Comparison of ENCODE assay signal across 8 cellular contexts in the genomic region with DNA sequence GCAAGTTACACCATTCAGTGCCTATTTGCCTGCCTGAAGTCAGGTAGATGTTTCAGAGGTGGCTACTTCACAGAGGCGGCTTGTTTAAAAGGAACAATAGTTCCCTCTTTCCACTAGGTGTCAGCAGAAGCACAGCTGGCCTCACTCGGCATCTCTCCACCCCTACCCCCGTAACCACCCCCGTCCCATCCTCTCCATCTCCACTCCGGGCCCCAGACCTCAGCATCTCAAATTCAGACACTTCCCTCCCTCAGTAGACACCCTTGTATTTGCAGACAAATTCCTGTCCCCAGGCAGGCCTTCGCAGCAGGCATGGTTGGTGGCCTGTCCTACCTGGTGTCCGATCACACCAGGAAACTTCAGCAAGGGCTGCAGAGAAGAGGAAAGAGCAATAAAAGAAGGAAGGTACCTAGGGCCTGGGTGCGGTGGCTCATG. TPM values are rescaled to one million over a fixed set of nuclear protein-coding genes. Genes with fewer than 3 reads are reported as not detected.
DNase-seq lines count a peak whose midpoint lies in the region; ATAC-seq and TF ChIP-seq lines count a peak whose summit lies in the region.

No MANE protein-coding gene starts in this region.

- CTCF ChIA-PET in PC-9 (lab: Charles Lee), result no interaction called here

- peak; percentile 65 for TF ChIP-seq CTCF in PC-9 (conservative IDR thresholded peaks at IDR 0.05)
- peak; percentile 70 for TF ChIP-seq CTCF in fibroblast of villous mesenchyme (IDR thresholded peaks at IDR 0.05; ENCODE audit: insufficient read depth, low read depth, low read length)
- no peak for TF ChIP-seq CTCF in omental fat pad (IDR thresholded peaks at IDR 0.05)

- H3K27ac Mint-ChIP-seq in activated T-helper 1 cell treated with anti-CD3 and anti-CD28 coated beads, Interleukin-12 subunit alpha, Interleukin-12 subunit beta, Interleukin-2, Interleukin-4 antibody, amounts not matched to agents 30 ng/mL and 10 ng/mL and 1 ng/mL, durations not matched to agents 14 hours and 24 hours and 36 hours, result no peak overlapping the region

- peaks cover 3% of the 10 kb centered on the region; the same call in 1 of the 2 replicates for H3K27me3 ChIP-seq in PC-9 (ENCODE audit: insufficient read depth, low read depth)

- no peak overlapping the region for H3K4me2 ChIP-seq in PC-9

- H3K36me3 ChIP-seq in PC-9 (ENCODE audit: low read depth), result no peaks in the 10 kb centered on the region

- H4K20me1 ChIP-seq in PC-9 (ENCODE audit: insufficient read depth), result no peaks in the 10 kb centered on the region

- POLR2A ChIA-PET in PC-9 (lab: Charles Lee; ENCODE audit: unreplicated experiment), result no interaction called here

- no peak overlapping the region for H3K27ac ChIP-seq in PC-9

- peak; percentile 39 for DNase-seq in DMS114 treated with DMSO at 0.1 percent for 48 hours (lab: John Stamatoyannopoulos, UW; ENCODE audit: unreplicated experiment)
- DNase-seq in LHCN-M2 (ENCODE audit: low read depth), result peak; percentile 58
- peak in 1 of 2 experiments; percentile 35 for DNase-seq in PC-9
- peak; percentile 47 for DNase-seq in activated T-helper 1 cell treated with anti-CD3 and anti-CD28 coated beads, Interleukin-12 subunit alpha, Interleukin-12 subunit beta, Interleukin-2, Interleukin-4 antibody, amounts not matched to agents 30 ng/mL and 10 ng/mL and 1 ng/mL, durations not matched to agents 14 hours and 24 hours and 36 hours (ENCODE audit: low spot score)
- peak; percentile 63 for DNase-seq in fibroblast of villous mesenchyme (ENCODE audit: low read depth)
- no peak for DNase-seq in omental fat pad (ENCODE audit: low spot score)

- H3K9me3 ChIP-seq in PC-9 (ENCODE audit: insufficient read depth, low read depth), result no peaks in the 10 kb centered on the region

- no peaks in the 10 kb centered on the region for H3K79me2 ChIP-seq in PC-9 (ENCODE audit: low read depth)

- intact Hi-C loops in PC-9 (cut with micrococcal nuclease; ENCODE audit: unreplicated experiment), result loop anchor here (1.0 kb wide), 1 partner anchor 59 kb away; a partner anchor contains a TSS
- intact Hi-C loops in activated T-helper 1 cell treated with anti-CD3 and anti-CD28 coated beads, Interleukin-12 subunit alpha, Interleukin-12 subunit beta, Interleukin-2, Interleukin-4 antibody, amounts not matched to agents 30 ng/mL and 10 ng/mL and 1 ng/mL, durations not matched to agents 14 hours and 24 hours and 36 hours (cut with micrococcal nuclease), result loop anchor here (1.0 to 5.0 kb wide), 3 partner anchors 59 to 135 kb away; a partner anchor contains a TSS

- ATAC-seq in omental fat pad (ENCODE audit: low FRiP score) (peak; percentile 82), GM21526 (IDR thresholded peaks at IDR 0.05; ENCODE audit: low FRiP score, unreplicated experiment) (no peak), GM21367 (IDR thresholded peaks at IDR 0.05; ENCODE audit: unreplicated experiment) (no peak)

- peaks cover 7% of the 10 kb centered on the region for H3K27me3 Mint-ChIP-seq in activated T-helper 1 cell treated with anti-CD3 and anti-CD28 coated beads, Interleukin-12 subunit alpha, Interleukin-12 subunit beta, Interleukin-2, Interleukin-4 antibody, amounts not matched to agents 30 ng/mL and 10 ng/mL and 1 ng/mL, durations not matched to agents 14 hours and 24 hours and 36 hours (ENCODE audit: insufficient read depth)

- no peaks in the 10 kb centered on the region for H3K9me3 Mint-ChIP-seq in activated T-helper 1 cell treated with anti-CD3 and anti-CD28 coated beads, Interleukin-12 subunit alpha, Interleukin-12 subunit beta, Interleukin-2, Interleukin-4 antibody, amounts not matched to agents 30 ng/mL and 10 ng/mL and 1 ng/mL, durations not matched to agents 14 hours and 24 hours and 36 hours

- no peaks in the 10 kb centered on the region for H3K36me3 Mint-ChIP-seq in activated T-helper 1 cell treated with anti-CD3 and anti-CD28 coated beads, Interleukin-12 subunit alpha, Interleukin-12 subunit beta, Interleukin-2, Interleukin-4 antibody, amounts not matched to agents 30 ng/mL and 10 ng/mL and 1 ng/mL, durations not matched to agents 14 hours and 24 hours and 36 hours (ENCODE audit: low read depth)

- peak overlapping the region; percentile 13 for H3K4me3 Mint-ChIP-seq in activated T-helper 1 cell treated with anti-CD3 and anti-CD28 coated beads, Interleukin-12 subunit alpha, Interleukin-12 subunit beta, Interleukin-2, Interleukin-4 antibody, amounts not matched to agents 30 ng/mL and 10 ng/mL and 1 ng/mL, durations not matched to agents 14 hours and 24 hours and 36 hours

- H3F3A ChIP-seq in PC-9 (ENCODE audit: insufficient read depth, low read depth), result no peaks in the 10 kb centered on the region

- H3K9me2 ChIP-seq in PC-9 (ENCODE audit: insufficient read depth), result no peaks in the 10 kb centered on the region

- H3K4me1 ChIP-seq in PC-9 (replicated peaks; ENCODE audit: insufficient read depth), result no peaks in the 10 kb centered on the region

- H2AFZ ChIP-seq in PC-9, result no peak overlapping the region

- no TSS peak for BruUV-seq in PC-9 (replicated peaks; lab: Mats Ljungman, UMichigan)

- H3K4me1 Mint-ChIP-seq in activated T-helper 1 cell treated with anti-CD3 and anti-CD28 coated beads, Interleukin-12 subunit alpha, Interleukin-12 subunit beta, Interleukin-2, Interleukin-4 antibody, amounts not matched to agents 30 ng/mL and 10 ng/mL and 1 ng/mL, durations not matched to agents 14 hours and 24 hours and 36 hours (ENCODE audit: low read depth), result peaks cover 15% of the 10 kb centered on the region

- H3K4me3 ChIP-seq in PC-9 (no peak overlapping the region), fibroblast of villous mesenchyme (ENCODE audit: low read depth, low read length) (no peak overlapping the region)

RNA-seq across cellular contexts. Expression of a gene that starts 9.1 kb away (rescaled TPM):
- total RNA-seq in LHCN-M2 (2014; rRNA removed), result 107 and 109 TPM in 2 replicates
- polyA plus RNA-seq in LHCN-M2 (2012), result 82.5 TPM
- 83.3 and 85.3 TPM in 2 replicates for total RNA-seq in PC-9 (2021)
- total RNA-seq in activated T-helper 1 cell treated with anti-CD3 and anti-CD28 coated beads, Interleukin-12 subunit alpha, Interleukin-12 subunit beta, Interleukin-2, Interleukin-4 antibody, amounts not matched to agents 30 ng/mL and 10 ng/mL and 1 ng/mL, durations not matched to agents 14 hours and 24 hours and 36 hours, result 93.6 and 95.8 TPM in 2 replicates
- total RNA-seq in fibroblast of villous mesenchyme, result 30.7 and 47.0 TPM in 2 replicates
- total RNA-seq in omental fat pad, result 10 to 100 TPM; 25.3 to 42.9 (median 41.0) TPM

RNA-seq across cellular contexts. Expression of a gene that starts 58.8 kb away (rescaled TPM):
- 12.7 and 13.8 TPM in 2 replicates for total RNA-seq in LHCN-M2 (2014; rRNA removed)
- polyA plus RNA-seq in LHCN-M2 (2012), result 1.1 TPM
- 6.5 and 7.0 TPM in 2 replicates for total RNA-seq in PC-9 (2021)
- 23.8 and 24.8 TPM in 2 replicates for total RNA-seq in activated T-helper 1 cell treated with anti-CD3 and anti-CD28 coated beads, Interleukin-12 subunit alpha, Interleukin-12 subunit beta, Interleukin-2, Interleukin-4 antibody, amounts not matched to agents 30 ng/mL and 10 ng/mL and 1 ng/mL, durations not matched to agents 14 hours and 24 hours and 36 hours
- 12.6 and 13.8 TPM in 2 replicates for total RNA-seq in fibroblast of villous mesenchyme
- 10 to 100 TPM; 11.8 to 22.1 (median 13.9) TPM for total RNA-seq in omental fat pad

Comparison
In these comparisons a context has a peak if more than half of its experiments do, and no peak if none do; other contexts are left out.
1. CTCF ChIP-seq: peak in PC-9 (single experiment) and fibroblast of villous mesenchyme (single experiment); none in omental fat pad (0 of 3).